25 cellular contexts compared by ENCODE assay signal in genomic region chr3:12748477-12748876, GRCh38. TPM values are rescaled to one million over a fixed set of nuclear protein-coding genes. Genes with fewer than 3 reads are reported as not detected.
DNase-seq lines count a peak whose midpoint lies in the region; ATAC-seq, FAIRE-seq and TF ChIP-seq lines count a peak whose summit lies in the region.
"Had no signal": no experiment of that assay in that cellular context is flagged by ENCODE, and none has a peak within 500 bp of the region (broad histone marks: within the 10 kb centered on the region; RNA-seq: fewer than 3 reads in every experiment).

No MANE protein-coding gene starts in this region.

- 85% methylated on average over 5 of the region's 5 CpGs for WGBS in GM12878 (ENCODE audit: insufficient coverage, insufficient replicate concordance, low lambda C conversion rate, missing lambda C conversion rate)

- H3K9me2 ChIP-seq in DOHH2 (replicated peaks; ENCODE audit: control insufficient read depth, low read length) = no peaks in the 10 kb centered on the region

- FAIRE-seq in GM12878 (lab: Jason Lieb, UNC) = no peak
- FAIRE-seq: A549, GM12891, GM18507, GM19239, H1 had no signal

- H3K36me3 ChIP-seq in DOHH2 (ENCODE audit: control insufficient read depth, low read length) (no peaks in the 10 kb centered on the region), OCI-LY3 (replicated peaks; ENCODE audit: low read depth, low read length) (no peaks in the 10 kb centered on the region), GM12878 (ENCODE audit: control insufficient read depth in 2 of 2, insufficient read depth in 2 of 2, low read length in 1 of 2) (no peaks in the 10 kb centered on the region)

- TF ChIP-seq POLR2A in GM12878 (IDR thresholded peaks at IDR 0.05; ENCODE audit: low read depth, low read length) = no peak

- peaks cover 13% of the 10 kb centered on the region for H3F3A ChIP-seq in DOHH2 (ENCODE audit: control insufficient read depth, insufficient read depth)

- DNase-seq in GM12878 (ENCODE audit: low read depth, low spot score) (no peak), HUDEP-2 (lab: John Stamatoyannopoulos, UW; ENCODE audit: unreplicated experiment in 76 of 76) (no peak), sciatic nerve (ENCODE audit: low spot score) (no peak), KBM-7 (no peak)
- DNase-seq in activated T-cell treated with anti-CD3 and anti-CD28 coated beads, Interleukin-2, amount 50 U/mL, for 48 hours = no peak
- DNase-seq: 8988T; ACHN; AML-193; C1 segment of cervical spinal cord; CD4-positive, alpha-beta memory T cell; COR-L47; DMS153; DND-41; EL; GDM1; GM23248; H7; HCEC 1CT had no signal

- H3K4me1 ChIP-seq in DOHH2 (ENCODE audit: control insufficient read depth, low read length) (peaks cover 67% of the 10 kb centered on the region), OCI-LY3 (ENCODE audit: low read length) (peaks cover 24% of the 10 kb centered on the region), GM12878 (ENCODE audit: control insufficient read depth, insufficient read depth, low read length) (peaks cover 22% of the 10 kb centered on the region)

- H2AFZ ChIP-seq in OCI-LY3 (ENCODE audit: low read depth, low read length) (no peak overlapping the region), GM12878 (ENCODE audit: control insufficient read depth, low read depth, low read length) (no peak overlapping the region)
- H2AFZ ChIP-seq: GM23248 had no signal

- ATAC-seq in GM12878 (no peak), sciatic nerve (no peak)
- ATAC-seq: A549 had no signal

- TF ChIP-seq EP300 in GM12878 (IDR thresholded peaks at IDR 0.05; ENCODE audit: borderline replicate concordance in 1 of 2, control insufficient read depth in 1 of 2, low read depth in 2 of 2, low read length in 2 of 2) = no peak

- intact Hi-C loops in GM12878 (cut with micrococcal nuclease; ENCODE audit: unreplicated experiment) = no loop called here
- intact Hi-C loops in sciatic nerve (cut with DNase I) = no loop called here

- no peaks in the 10 kb centered on the region for H4K20me1 ChIP-seq in DOHH2 (ENCODE audit: control insufficient read depth, insufficient read depth, low read depth, low read length)
- H4K20me1 ChIP-seq in OCI-LY3 (ENCODE audit: insufficient read depth, low read length) = no peaks in the 10 kb centered on the region
- H4K20me1 ChIP-seq in GM12878 (ENCODE audit: control insufficient read depth, insufficient read depth) = no peaks in the 10 kb centered on the region

- TF ChIP-seq CTCF in DOHH2 (IDR thresholded peaks at IDR 0.05; ENCODE audit: low read depth, low read length, poor library complexity, severe bottlenecking) (no peak), OCI-LY3 (IDR thresholded peaks at IDR 0.05; ENCODE audit: low read depth, low read length) (no peak), GM12878 (IDR thresholded peaks at IDR 0.05 in 2 of 3, conservative IDR thresholded peaks at IDR 0.05 in 1 of 3; ENCODE audit: control insufficient read depth in 2 of 3, extremely low read depth in 1 of 3, insufficient read depth in 1 of 3, low read depth in 3 of 3, low read length in 3 of 3) (no peak)

- in situ Hi-C loops in GM12878 (cut with MboI) = no loop called here
- in situ Hi-C loops in KBM-7 (cut with MboI; ENCODE audit: low pct_unique_long_range_greater_than_20kb, low sequenced_read_pairs) = no loop called here

- POLR2A ChIA-PET in GM12878 (lab: Charles Lee) = interaction anchor here (0.7 to 1.2 kb wide), 3 partner anchors 11 to 1254 kb away, joined by 3 to 6 read pairs (median 4); no protein-coding TSS in a partner anchor

- H3K9ac ChIP-seq in OCI-LY3 (ENCODE audit: low read length) (no peak overlapping the region), GM12878 (ENCODE audit: control insufficient read depth, insufficient read depth, low read length) (no peak overlapping the region)
- H3K9ac ChIP-seq: GM23248 had no signal

- RAD21 ChIA-PET in GM12878 (lab: Charles Lee; ENCODE audit: unreplicated experiment) = no interaction called here

- peak overlapping the region; percentile 88 for H3K4me2 ChIP-seq in DOHH2 (ENCODE audit: low read length)
- peak overlapping the region; percentile 61 for H3K4me2 ChIP-seq in OCI-LY3 (ENCODE audit: low read length)
- peak overlapping the region; percentile 44; the same call in 1 of the 2 replicates for H3K4me2 ChIP-seq in GM12878 (ENCODE audit: control insufficient read depth, insufficient read depth)
- H3K4me2 ChIP-seq: A549 had no signal

- no TSS peak for BruUV-seq in GM12878 (replicated peaks; lab: Mats Ljungman, UMichigan)

- no peak for TF ChIP-seq RAD21 in GM12878 (IDR thresholded peaks at IDR 0.05; ENCODE audit: insufficient read depth, low read depth, low read length)

- CTCF ChIA-PET in GM12878 (lab: Yijun Ruan, JAX) = no interaction called here

- H3K27ac ChIP-seq in DOHH2 (ENCODE audit: low read depth, low read length) = no peak overlapping the region
- H3K27ac ChIP-seq in OCI-LY3 (ENCODE audit: low read length) = no peak overlapping the region
- no peak overlapping the region for H3K27ac ChIP-seq in GM12878 (ENCODE audit: control insufficient read depth, insufficient read depth)
- H3K27ac ChIP-seq: GM23248 had no signal

- H3K27me3 ChIP-seq in DOHH2 (ENCODE audit: control insufficient read depth, low read length) = no peaks in the 10 kb centered on the region
- peaks cover 35% of the 10 kb centered on the region for H3K27me3 ChIP-seq in OCI-LY3 (ENCODE audit: low read depth, low read length)
- no peaks in the 10 kb centered on the region for H3K27me3 ChIP-seq in GM12878 (replicated peaks in 1 of 2; ENCODE audit: control insufficient read depth in 2 of 2, insufficient read depth in 2 of 2, low read length in 1 of 2)

- peak overlapping the region; percentile 60; the same call in 1 of the 2 replicates for H3K4me3 ChIP-seq in DOHH2 (ENCODE audit: low read length)
- no peak overlapping the region for H3K4me3 ChIP-seq in OCI-LY3 (ENCODE audit: low read length)
- H3K4me3 ChIP-seq in GM12878 = no peak overlapping the region
- H3K4me3 ChIP-seq: A549, GM23248 had no signal

- SMC1A ChIA-PET in GM12878 (lab: Charles Lee; ENCODE audit: uncharacterized antibody, unreplicated experiment) = no interaction called here

- H3K79me2 ChIP-seq in DOHH2 (ENCODE audit: control insufficient read depth, low read length) (no peaks in the 10 kb centered on the region), OCI-LY3 (ENCODE audit: low read length) (no peaks in the 10 kb centered on the region), GM12878 (ENCODE audit: control insufficient read depth, insufficient read depth, low read length) (no peaks in the 10 kb centered on the region)

- H3K9me3 ChIP-seq in DOHH2 (ENCODE audit: control insufficient read depth, insufficient read depth, low read length) (no peaks in the 10 kb centered on the region), OCI-LY3 (ENCODE audit: insufficient read depth, low read length) (no peaks in the 10 kb centered on the region), GM12878 (replicated peaks; ENCODE audit: control insufficient read depth, insufficient read depth, low read length) (no peaks in the 10 kb centered on the region)
- H3K9me3 ChIP-seq: A549 had no signal

TF ChIP-seq in GM12878, 131 proteins besides CTCF, POLR2A, EP300 and RAD21 (continues in another document):
- no peak for TF ChIP-seq SREBF2 (IDR thresholded peaks at IDR 0.05; ENCODE audit: low read length)

RNA-seq across cellular contexts. Expression of gene TMEM40, which starts 10.6 kb away (rescaled TPM):
- total RNA-seq in GM12878 (2013; cell fraction: nucleolus; rRNA removed) = not detected in 2 replicates
- total RNA-seq in GM12878 (2014; rRNA removed) (0.33 TPM in 1 of 2 replicates, not detected in the other), GM12878 (2014; rRNA removed; fragmentation: Illumina TruSeq; extraction: Trizol) (not detected in 2 replicates), GM12878 (2021) (0.11 TPM in 1 of 2 replicates, not detected in the other), sciatic nerve (not detected)
- polyA plus RNA-seq in GM12878 (2011; ENCODE audit: low read depth) = not detected
- polyA plus RNA-seq in GM12878 (2011; rRNA removed) (0.10 and 0.27 TPM in 2 replicates), GM12878 (2014; fragmentation: Illumina TruSeq; extraction: Trizol) (0.10 TPM in 1 of 2 replicates, not detected in the other), GM12878 (2014; fragmentation: Nextera tagmentation; extraction: Ambion mirVana) (under 1 TPM; 0.13 to 0.35 TPM), GM12878 (2014; rRNA removed) (0.19 TPM in 1 of 2 replicates, not detected in the other), GM12878 (2016; fragmentation: Nextera tagmentation; extraction: Ambion mirVana) (under 1 TPM; 0.33 to 0.46 TPM)
- 0.22 and 0.25 TPM in 2 replicates for polyA plus RNA-seq in GM12878 (2011; cell fraction: cytosol; rRNA removed)
- polyA plus RNA-seq in GM12878 (2011; cell fraction: nucleus; rRNA removed) = 0.21 and 0.32 TPM in 2 replicates
- polyA plus RNA-seq in GM12878 (2012) = 0.11 and 0.25 TPM in 2 replicates
- 0.67 TPM in 1 of 2 replicates, not detected in the other for polyA minus RNA-seq in GM12878 (2011; rRNA and poly(A)+ RNA removed)
- not detected in 2 replicates for polyA minus RNA-seq in GM12878 (2011; cell fraction: cytosol; rRNA and poly(A)+ RNA removed)
- not detected in 2 replicates for polyA minus RNA-seq in GM12878 (2011; cell fraction: nucleus; rRNA and poly(A)+ RNA removed)
- total RNA-seq: CD4-positive, alpha-beta memory T cell; GM23248; H1; H7 had no signal
- polyA plus RNA-seq: CD4-positive, alpha-beta memory T cell; GM23248 had no signal

RNA-seq across cellular contexts. Expression of gene CAND2, which starts 48.0 kb away (rescaled TPM):
- total RNA-seq in GM12878 (2013; cell fraction: nucleolus; rRNA removed) = 0.46 and 1.2 TPM in 2 replicates
- 0.73 and 0.82 TPM in 2 replicates for total RNA-seq in GM12878 (2014; rRNA removed)
- 0.36 and 0.37 TPM in 2 replicates for total RNA-seq in GM12878 (2014; rRNA removed; fragmentation: Illumina TruSeq; extraction: Trizol)
- 1.6 and 1.9 TPM in 2 replicates for total RNA-seq in GM12878 (2021)
- polyA plus RNA-seq in GM12878 (2011; ENCODE audit: low read depth) = 0.14 TPM
- polyA plus RNA-seq in GM12878 (2011; rRNA removed) = 0.03 and 0.10 TPM in 2 replicates
- 0.04 and 0.07 TPM in 2 replicates for polyA plus RNA-seq in GM12878 (2011; cell fraction: cytosol; rRNA removed)
- polyA plus RNA-seq in GM12878 (2011; cell fraction: nucleus; rRNA removed) = 0.15 and 0.41 TPM in 2 replicates
- 0.24 and 0.32 TPM in 2 replicates for polyA plus RNA-seq in GM12878 (2012)
- polyA plus RNA-seq in GM12878 (2014; fragmentation: Illumina TruSeq; extraction: Trizol) = 0.06 and 0.40 TPM in 2 replicates
- polyA plus RNA-seq in GM12878 (2014; fragmentation: Nextera tagmentation; extraction: Ambion mirVana) = under 1 TPM; 0.03 to 0.11 TPM
- polyA plus RNA-seq in GM12878 (2014; rRNA removed) = 0.61 and 0.82 TPM in 2 replicates
- polyA plus RNA-seq in GM12878 (2016; fragmentation: Nextera tagmentation; extraction: Ambion mirVana) = 1 to 10 TPM in 1 of 2 experiments, under 1 TPM in 1; 0.64 to 1.0 TPM
- polyA minus RNA-seq in GM12878 (2011; rRNA and poly(A)+ RNA removed) = 0.10 TPM in 1 of 2 replicates, not detected in the other
- polyA minus RNA-seq in GM12878 (2011; cell fraction: cytosol; rRNA and poly(A)+ RNA removed) = not detected in 2 replicates
- polyA minus RNA-seq in GM12878 (2011; cell fraction: nucleus; rRNA and poly(A)+ RNA removed) = not detected in 2 replicates
- total RNA-seq in sciatic nerve = 16.8 TPM
